16 cellular contexts compared by ENCODE assay signal in genomic region chr1:111978695-111979094, GRCh38. TPM values are rescaled to one million over a fixed set of nuclear protein-coding genes. Genes with fewer than 3 reads are reported as not detected.
DNase-seq lines count a peak whose midpoint lies in the region; ATAC-seq and TF ChIP-seq lines count a peak whose summit lies in the region.
"Had no signal": no experiment of that assay in that cellular context is flagged by ENCODE, and none has a peak within 500 bp of the region (broad histone marks: within the 10 kb centered on the region; RNA-seq: fewer than 3 reads in every experiment).

No MANE protein-coding gene starts in this region.

- no peak for TF ChIP-seq POLR2A in right lobe of liver (IDR thresholded peaks at IDR 0.05)

- no peaks in the 10 kb centered on the region for H3K36me3 ChIP-seq in right lobe of liver
- H3K36me3 ChIP-seq: BLaER1 treated with 17β-estradiol and CSF1 and Interleukin-3, amounts not matched to agents 10 nM and 100 nM had no signal

- no peak overlapping the region for H3K27ac ChIP-seq in right cardiac atrium (ENCODE audit: low read length)
- peak overlapping the region; percentile 94; the same call in 1 of the 2 replicates for H3K27ac ChIP-seq in VCaP
- peak overlapping the region in 1 of 3 donors; percentile 43 for H3K27ac ChIP-seq in right lobe of liver
- H3K27ac ChIP-seq: BLaER1 treated with 17β-estradiol and CSF1 and Interleukin-3, amounts not matched to agents 10 nM and 100 nM had no signal

- H3K9me3 ChIP-seq in right cardiac atrium (ENCODE audit: control insufficient read depth, low read length), result no peaks in the 10 kb centered on the region
- H3K9me3 ChIP-seq in right lobe of liver, result no peaks in the 10 kb centered on the region
- H3K9me3 ChIP-seq: BLaER1 treated with 17β-estradiol and CSF1 and Interleukin-3, amounts not matched to agents 10 nM and 100 nM had no signal

- H3K27me3 ChIP-seq in right cardiac atrium (ENCODE audit: control insufficient read depth, insufficient read depth), result no peaks in the 10 kb centered on the region
- H3K27me3 ChIP-seq in right lobe of liver, result no peaks in the 10 kb centered on the region

- intact Hi-C loops in Right ventricle myocardium inferior (cut with DNase I), result no loop called here
- intact Hi-C loops in right cardiac atrium (cut with DNase I), result no loop called here
- intact Hi-C loops in left ventricle myocardium superior (cut with micrococcal nuclease), result no loop called here
- intact Hi-C loops in right lobe of liver (cut with DNase I), result loop anchor here in 1 of 2 donors (10.0 kb wide), 1 partner anchor 94 kb away; no protein-coding TSS in a partner anchor

- TF ChIP-seq CTCF in VCaP (conservative IDR thresholded peaks at IDR 0.05) (no peak), right lobe of liver (IDR thresholded peaks at IDR 0.05) (no peak)

- H3K4me3 ChIP-seq in right cardiac atrium (ENCODE audit: low read length) (no peak overlapping the region), right lobe of liver (no peak overlapping the region)
- H3K4me3 ChIP-seq: BLaER1 treated with 17β-estradiol and CSF1 and Interleukin-3, amounts not matched to agents 10 nM and 100 nM had no signal

- DNase-seq in Right ventricle myocardium inferior (ENCODE audit: missing footprints) (no peak), right cardiac atrium (no peak), left ventricle myocardium superior (no peak), right lobe of liver (peak in 1 of 3 donors; percentile 77)
- DNase-seq in activated CD4-positive, alpha-beta T cell treated with anti-CD3 and anti-CD28 coated beads for 48 hours, result no peak
- DNase-seq: Calu3; CD8-positive, alpha-beta T cell; DMS79 treated with DMSO at 0.1 percent for 48 hours; GF-D8; GOT3; H7; HFFc6 had no signal

- peak; percentile 64 for ATAC-seq in Right ventricle myocardium inferior
- ATAC-seq in right cardiac atrium, result no peak
- ATAC-seq in left ventricle myocardium superior, result peak; percentile 84
- peak; percentile 82 to 87 (median 83) for ATAC-seq in right lobe of liver
- ATAC-seq: CD8-positive, alpha-beta T cell; HCT116 had no signal

- H3K4me1 ChIP-seq in right cardiac atrium (ENCODE audit: control insufficient read depth, insufficient read depth, low read length) (peaks cover 3% of the 10 kb centered on the region), right lobe of liver (peaks cover 2 to 44% (median 19%) of the 10 kb centered on the region in 4 donors)

- WGBS in right cardiac atrium, result 36% methylated on average over 1 of the region's 1 CpG
- 0% methylated on average over 1 of the region's 1 CpG for WGBS in right lobe of liver (ENCODE audit: insufficient coverage, low coverage, low lambda C conversion rate, missing lambda C conversion rate)

RNA-seq across cellular contexts. Expression of gene KCND3, which starts 10.8 kb away (rescaled TPM):
- total RNA-seq in Right ventricle myocardium inferior (20.7 TPM), right cardiac atrium (10 to 100 TPM; 25.6 to 30.4 (median 27.9) TPM), left ventricle myocardium superior (19.8 TPM), right lobe of liver (10 to 100 TPM in 5 of 6 experiments, 1 to 10 TPM in 1; 8.1 to 25.5 (median 16.2) TPM)
- polyA plus RNA-seq in right cardiac atrium, result 11.4 TPM
- total RNA-seq: B cell; CD8-positive, alpha-beta T cell had no signal

Comparison
In these comparisons a context has a peak if more than half of its experiments do, and no peak if none do; other contexts are left out.
1. ATAC-seq: peak in Right ventricle myocardium inferior (single experiment), left ventricle myocardium superior (single experiment) and right lobe of liver (4 of 4); none in right cardiac atrium (0 of 2).